Comparison of ENCODE assay signal across 13 cellular contexts in genomic region chr5:113748403-113748802, GRCh38.
"Had no signal": no experiment of that assay in that cellular context is flagged by ENCODE, and none has a peak within 500 bp of the region (broad histone marks: within the 10 kb centered on the region; RNA-seq: fewer than 3 reads in every experiment).

No MANE protein-coding gene starts in this region.

- H3K4me1 Mint-ChIP-seq: natural killer cell had no signal

- H3K4me3 Mint-ChIP-seq: natural killer cell had no signal

- ATAC-seq: heart left ventricle, natural killer cell, SK-N-SH treated with all-trans-retinoic acid at 6 μM for 48 hours had no signal

- H3K27ac Mint-ChIP-seq: natural killer cell had no signal

- H3K36me3 Mint-ChIP-seq: natural killer cell had no signal

- H3K9me3 ChIP-seq: neutrophil, right atrium auricular region had no signal

- H3K27me3 ChIP-seq: heart left ventricle, neutrophil, right atrium auricular region, tibial nerve had no signal

- H3K27ac ChIP-seq: heart left ventricle, neutrophil, right atrium auricular region, tibial nerve had no signal

- H3K4me1 ChIP-seq: heart left ventricle, right atrium auricular region, tibial nerve had no signal

- H3K36me3 ChIP-seq: heart left ventricle, neutrophil, right atrium auricular region, tibial nerve had no signal

- H3K4me3 ChIP-seq: heart left ventricle, lung, right atrium auricular region, tibial nerve had no signal

- DNase-seq: activated CD4-positive, CD25-positive, alpha-beta regulatory T cell treated with anti-CD3 and anti-CD28 coated beads, Interleukin-2, amount 50 U/mL, for 72 hours; activated naive CD4-positive, alpha-beta T cell treated with anti-CD3 and anti-CD28 coated beads, Interleukin-2, amount 50 U/mL, for 16 hours; heart left ventricle; natural killer cell; stimulated activated CD4-positive, alpha-beta T cell treated with anti-CD3 and anti-CD28 coated beads, Interleukin-15, amount 100 ng/mL, for 24 hours; stimulated activated CD4-positive, alpha-beta T cell treated with anti-CD3 and anti-CD28 coated beads, Interleukin-4, amount 100 ng/mL, for 1 hour; stimulated activated naive CD4-positive, alpha-beta T cell; T-helper 1 cell had no signal
